Comparison of ENCODE assay signal across 32 cellular contexts in the genomic region with DNA sequence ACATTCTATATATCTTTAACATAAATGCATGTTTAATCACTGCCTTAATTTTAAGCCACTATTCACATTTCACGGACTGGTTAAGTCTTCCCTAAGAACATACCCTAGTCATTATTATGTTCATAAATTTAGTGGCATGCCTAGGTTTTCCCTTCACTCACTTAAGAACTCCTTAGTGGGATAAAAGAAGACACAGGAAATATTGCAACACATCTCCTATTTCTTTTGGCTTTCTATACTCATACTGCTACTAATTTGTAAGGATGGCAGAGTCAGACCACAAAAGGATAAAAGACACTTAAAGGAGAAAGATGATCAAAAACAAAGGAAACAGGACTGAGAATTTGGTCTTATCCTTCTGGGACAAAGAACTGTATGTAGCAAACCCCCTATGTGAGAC.
"Had no signal": no experiment of that assay in that cellular context is flagged by ENCODE, and none has a peak within 500 bp of the region (broad histone marks: within the 10 kb centered on the region; RNA-seq: fewer than 3 reads in every experiment).

No MANE protein-coding gene starts in this region.

- H3K27ac Mint-ChIP-seq: activated B cell treated with CpG ODN at 0.5 μM for 24 hours; activated CD4-positive, alpha-beta memory T cell treated with anti-CD3 and anti-CD28 coated beads, Interleukin-2, amount 10 ng/mL, durations not matched to agents 7 days and 5 days; activated CD4-positive, alpha-beta T cell treated with anti-CD3 and anti-CD28 coated beads for 36 hours; activated CD4-positive, alpha-beta T cell treated with anti-CD3 and anti-CD28 coated beads, Interleukin-2, amount 10 ng/mL, durations not matched to agents 7 days and 5 days; activated naive CD4-positive, alpha-beta T cell treated with anti-CD3 and anti-CD28 coated beads, Interleukin-2, amount 10 ng/mL, durations not matched to agents 7 days and 5 days; activated naive CD4-positive, alpha-beta T cell treated with anti-CD3 and anti-CD28 coated beads, Interleukin-2, amount 50 U/mL, for 72 hours; activated naive CD8-positive, alpha-beta T cell treated with anti-CD3 and anti-CD28 coated beads, Interleukin-2, amount 10 ng/mL, durations not matched to agents 7 days and 5 days; activated T-cell treated with anti-CD3 and anti-CD28 coated beads, Interleukin-2, amount 50 U/mL, for 24 hours; activated T-cell treated with anti-CD3 and anti-CD28 coated beads, Interleukin-2, amount 50 U/mL, for 72 hours; effector memory CD8-positive, alpha-beta T cell; T-helper 17 cell; T-helper 2 cell treated with Interferon-gamma antibody and Interleukin-4, amounts not matched to agents 5 μg/mL and 100 μg/mL, for 36 hours had no signal

- H3K27ac ChIP-seq: brain microvascular endothelial cell, esophagus muscularis mucosa, gastroesophageal sphincter, heart right ventricle, WERI-Rb-1 had no signal

- H3K4me3 Mint-ChIP-seq: activated B cell treated with CpG ODN at 0.5 μM for 24 hours; activated CD4-positive, alpha-beta memory T cell treated with anti-CD3 and anti-CD28 coated beads, Interleukin-2, amount 10 ng/mL, durations not matched to agents 7 days and 5 days; activated CD4-positive, alpha-beta T cell treated with anti-CD3 and anti-CD28 coated beads for 36 hours; activated CD4-positive, alpha-beta T cell treated with anti-CD3 and anti-CD28 coated beads, Interleukin-2, amount 10 ng/mL, durations not matched to agents 7 days and 5 days; activated naive CD4-positive, alpha-beta T cell treated with anti-CD3 and anti-CD28 coated beads, Interleukin-2, amount 10 ng/mL, durations not matched to agents 7 days and 5 days; activated naive CD8-positive, alpha-beta T cell treated with anti-CD3 and anti-CD28 coated beads, Interleukin-2, amount 10 ng/mL, durations not matched to agents 7 days and 5 days; activated T-cell treated with anti-CD3 and anti-CD28 coated beads, Interleukin-2, amount 50 U/mL, for 24 hours; activated T-cell treated with anti-CD3 and anti-CD28 coated beads, Interleukin-2, amount 50 U/mL, for 72 hours; effector memory CD8-positive, alpha-beta T cell; T-helper 17 cell; T-helper 2 cell treated with Interferon-gamma antibody and Interleukin-4, amounts not matched to agents 5 μg/mL and 100 μg/mL, for 36 hours had no signal

- H3K36me3 Mint-ChIP-seq: activated naive CD4-positive, alpha-beta T cell treated with anti-CD3 and anti-CD28 coated beads, Interleukin-2, amount 10 ng/mL, durations not matched to agents 7 days and 5 days; activated naive CD4-positive, alpha-beta T cell treated with anti-CD3 and anti-CD28 coated beads, Interleukin-2, amount 50 U/mL, for 72 hours; activated naive CD8-positive, alpha-beta T cell treated with anti-CD3 and anti-CD28 coated beads, Interleukin-2, amount 10 ng/mL, durations not matched to agents 7 days and 5 days had no signal

- H3K4me1 Mint-ChIP-seq: activated B cell treated with CpG ODN at 0.5 μM for 24 hours; activated CD4-positive, alpha-beta memory T cell treated with anti-CD3 and anti-CD28 coated beads, Interleukin-2, amount 10 ng/mL, durations not matched to agents 7 days and 5 days; activated CD4-positive, alpha-beta T cell treated with anti-CD3 and anti-CD28 coated beads for 36 hours; activated CD4-positive, alpha-beta T cell treated with anti-CD3 and anti-CD28 coated beads, Interleukin-2, amount 10 ng/mL, durations not matched to agents 7 days and 5 days; activated naive CD4-positive, alpha-beta T cell treated with anti-CD3 and anti-CD28 coated beads, Interleukin-2, amount 10 ng/mL, durations not matched to agents 7 days and 5 days; activated naive CD8-positive, alpha-beta T cell treated with anti-CD3 and anti-CD28 coated beads, Interleukin-2, amount 10 ng/mL, durations not matched to agents 7 days and 5 days; T-helper 17 cell had no signal

- H3K9me3 ChIP-seq: esophagus muscularis mucosa, gastroesophageal sphincter, heart right ventricle had no signal

- H3K27me3 ChIP-seq: brain microvascular endothelial cell, esophagus muscularis mucosa, gastroesophageal sphincter, heart right ventricle had no signal

- DNase-seq: activated B cell treated with CpG ODN at 0.5 μM for 24 hours; activated CD4-positive, alpha-beta memory T cell treated with anti-CD3 and anti-CD28 coated beads, Interleukin-2, amount 10 ng/mL, durations not matched to agents 7 days and 5 days; activated CD4-positive, alpha-beta T cell treated with anti-CD3 and anti-CD28 coated beads for 36 hours; activated CD4-positive, alpha-beta T cell treated with anti-CD3 and anti-CD28 coated beads, Interleukin-2, amount 10 ng/mL, durations not matched to agents 7 days and 5 days; activated CD4-positive, alpha-beta T cell treated with anti-CD3 and anti-CD28 coated beads, Interleukin-2, amount 50 U/mL, for 4 hours; activated CD8-positive, alpha-beta memory T cell treated with anti-CD3 and anti-CD28 coated beads, Interleukin-2, amount 50 U/mL, for 48 hours; activated gamma-delta T cell; activated naive CD4-positive, alpha-beta T cell; activated naive CD4-positive, alpha-beta T cell treated with anti-CD3 and anti-CD28 coated beads, Interleukin-2, amount 10 ng/mL, durations not matched to agents 7 days and 5 days; activated naive CD8-positive, alpha-beta T cell treated with anti-CD3 and anti-CD28 coated beads, Interleukin-2, amount 10 ng/mL, durations not matched to agents 7 days and 5 days; activated T-cell treated with anti-CD3 and anti-CD28 coated beads for 4 hours; activated T-cell treated with anti-CD3 and anti-CD28 coated beads, Interleukin-2, amount 50 U/mL, for 24 hours; activated T-cell treated with anti-CD3 and anti-CD28 coated beads, Interleukin-2, amount 50 U/mL, for 72 hours; amniotic stem cell; anterior cingulate cortex; brain microvascular endothelial cell; cortex of kidney; dermis blood vessel endothelial cell; effector CD4-positive, alpha-beta T cell; effector memory CD8-positive, alpha-beta T cell; erythroblast; foreskin melanocyte; heart right ventricle; T-helper 1 cell; T-helper 17 cell; T1000; WERI-Rb-1 had no signal

- ATAC-seq: activated CD4-positive, alpha-beta T cell treated with anti-CD3 and anti-CD28 coated beads for 36 hours; activated CD4-positive, CD25-positive, alpha-beta regulatory T cell treated with anti-CD3 and anti-CD28 coated beads, Interleukin-2, amount 50 U/mL, for 24 hours; activated naive CD4-positive, alpha-beta T cell treated with anti-CD3 and anti-CD28 coated beads, Interleukin-2, amount 50 U/mL, for 72 hours; activated T-cell treated with anti-CD3 and anti-CD28 coated beads, Interleukin-2, amount 50 U/mL, for 72 hours; effector memory CD8-positive, alpha-beta T cell; gastroesophageal sphincter; heart right ventricle; T-helper 17 cell had no signal

- H3K9me3 Mint-ChIP-seq: activated CD4-positive, alpha-beta memory T cell treated with anti-CD3 and anti-CD28 coated beads, Interleukin-2, amount 10 ng/mL, durations not matched to agents 7 days and 5 days; activated CD4-positive, alpha-beta T cell treated with anti-CD3 and anti-CD28 coated beads, Interleukin-2, amount 10 ng/mL, durations not matched to agents 7 days and 5 days; activated naive CD4-positive, alpha-beta T cell treated with anti-CD3 and anti-CD28 coated beads, Interleukin-2, amount 10 ng/mL, durations not matched to agents 7 days and 5 days; activated naive CD4-positive, alpha-beta T cell treated with anti-CD3 and anti-CD28 coated beads, Interleukin-2, amount 50 U/mL, for 72 hours; T-helper 2 cell treated with Interferon-gamma antibody and Interleukin-4, amounts not matched to agents 5 μg/mL and 100 μg/mL, for 36 hours had no signal

- H3K36me3 ChIP-seq: brain microvascular endothelial cell, esophagus muscularis mucosa, gastroesophageal sphincter, heart right ventricle, WERI-Rb-1 had no signal

- H3K4me1 ChIP-seq: esophagus muscularis mucosa, gastroesophageal sphincter, heart right ventricle had no signal

- H3K4me3 ChIP-seq: esophagus muscularis mucosa, gastroesophageal sphincter, heart right ventricle had no signal

- H3K27me3 Mint-ChIP-seq: activated B cell treated with CpG ODN at 0.5 μM for 24 hours; activated CD4-positive, alpha-beta memory T cell treated with anti-CD3 and anti-CD28 coated beads, Interleukin-2, amount 10 ng/mL, durations not matched to agents 7 days and 5 days; activated CD4-positive, alpha-beta T cell treated with anti-CD3 and anti-CD28 coated beads for 36 hours; activated CD4-positive, alpha-beta T cell treated with anti-CD3 and anti-CD28 coated beads, Interleukin-2, amount 10 ng/mL, durations not matched to agents 7 days and 5 days; activated naive CD4-positive, alpha-beta T cell treated with anti-CD3 and anti-CD28 coated beads, Interleukin-2, amount 10 ng/mL, durations not matched to agents 7 days and 5 days; activated naive CD8-positive, alpha-beta T cell treated with anti-CD3 and anti-CD28 coated beads, Interleukin-2, amount 10 ng/mL, durations not matched to agents 7 days and 5 days; activated T-cell treated with anti-CD3 and anti-CD28 coated beads, Interleukin-2, amount 50 U/mL, for 24 hours; effector memory CD8-positive, alpha-beta T cell; T-helper 17 cell had no signal
